ENCODE assay signal across 11 cellular contexts in genomic region chr16:87389245-87389644, GRCh38. TPM values are rescaled to one million over a fixed set of nuclear protein-coding genes. Genes with fewer than 3 reads are reported as not detected.
DNase-seq lines count a peak whose midpoint lies in the region; ATAC-seq, FAIRE-seq and TF ChIP-seq lines count a peak whose summit lies in the region.
"Had no signal": no experiment of that assay in that cellular context is flagged by ENCODE, and none has a peak within 500 bp of the region (broad histone marks: within the 10 kb centered on the region; RNA-seq: fewer than 3 reads in every experiment).

No MANE protein-coding gene starts in this region.

- H4K20me1 ChIP-seq in HepG2 (ENCODE audit: insufficient read depth, low read length), result peaks cover 15% of the 10 kb centered on the region

- POLR2A ChIA-PET in HepG2 (lab: Yijun Ruan, JAX), result interaction anchor here (1.7 to 4.2 kb wide), 6 partner anchors 9 to 147 kb away, joined by 4 to 62 read pairs (median 7); partner anchors contain the start of gene C16orf95

- peaks cover 9% of the 10 kb centered on the region for H3K36me3 Mint-ChIP-seq in activated T-cell treated with anti-CD3 and anti-CD28 coated beads, Interleukin-2, amount 50 U/mL, for 24 hours (ENCODE audit: low read depth)

- H3K4me3 Mint-ChIP-seq in activated T-cell treated with anti-CD3 and anti-CD28 coated beads, Interleukin-2, amount 50 U/mL, for 24 hours, result no peak overlapping the region

- TF ChIP-seq EP300 in HepG2 (IDR thresholded peaks at IDR 0.05; ENCODE audit: low read depth in 2 of 2, low read length in 2 of 2) (no peak), HepG2 (CRISPR knock-in tag; IDR thresholded peaks at IDR 0.05; ENCODE audit: borderline replicate concordance) (no peak)

- H3K27ac ChIP-seq in WERI-Rb-1, result peak overlapping the region; percentile 87
- H3K27ac ChIP-seq in HepG2 (ENCODE audit: extremely low read length, insufficient read depth, low read length), result peak overlapping the region; percentile 66
- peak overlapping the region; percentile 95 to 97 for H3K27ac ChIP-seq in testis

- H3K4me2 ChIP-seq in HepG2 (ENCODE audit: low read depth, low read length), result peak overlapping the region; percentile 62

- no peak for DNase-seq in activated T-cell treated with anti-CD3 and anti-CD28 coated beads, Interleukin-2, amount 50 U/mL, for 24 hours
- DNase-seq in activated T-cell treated with anti-CD3 and anti-CD28 coated beads, Interleukin-2, amount 50 U/mL, for 1 hour, result no peak
- DNase-seq in WERI-Rb-1 (peak; percentile 49), HepG2 (ENCODE audit: low spot score) (peak; percentile 64), testis (no peak), UCSD-AML1 (lab: John Stamatoyannopoulos, UW; ENCODE audit: unreplicated experiment) (no peak), NCI-H1417 (lab: John Stamatoyannopoulos, UW) (no peak)
- DNase-seq: activated T-cell treated with anti-CD3 and anti-CD28 coated beads for 4 hours, foreskin melanocyte, NCI-H774 had no signal

- BruUV-seq in HepG2 (replicated peaks; lab: Mats Ljungman, UMichigan), result no TSS peak

- no peak for ATAC-seq in HepG2
- ATAC-seq in GM19463 (IDR thresholded peaks at IDR 0.05; ENCODE audit: unreplicated experiment), result no peak

- WGBS in HepG2 (ENCODE audit: low lambda C conversion rate), result 30% methylated on average over 5 of the region's 5 CpGs
- 84 to 91% methylated on average over 5 of the region's 5 CpGs for WGBS in testis, 2 donors

- no peaks in the 10 kb centered on the region for H3K27me3 Mint-ChIP-seq in activated T-cell treated with anti-CD3 and anti-CD28 coated beads, Interleukin-2, amount 50 U/mL, for 24 hours

- intact Hi-C loops in HepG2 (cut with micrococcal nuclease; ENCODE audit: unreplicated experiment) (loop anchor here (10.0 kb wide), 2 partner anchors 96 to 466 kb away; no protein-coding TSS in a partner anchor), testis (cut with DNase I; ENCODE audit: low total_unique reads) (no loop called here)

- H3K9me3 ChIP-seq in WERI-Rb-1 (ENCODE audit: severe bottlenecking) (no peaks in the 10 kb centered on the region), HepG2 (ENCODE audit: low read length) (no peaks in the 10 kb centered on the region), testis (no peaks in the 10 kb centered on the region)

- H3K36me3 ChIP-seq in WERI-Rb-1 (no peaks in the 10 kb centered on the region), HepG2 (replicated peaks in 1 of 2; ENCODE audit: control insufficient read depth in 1 of 2, insufficient read depth in 2 of 2, low read length in 2 of 2) (no peaks in the 10 kb centered on the region), testis (ENCODE audit: low read depth, missing control alignments) (no peaks in the 10 kb centered on the region)

- H3K4me1 ChIP-seq in HepG2 (ENCODE audit: insufficient read depth, low read length), result peaks cover 69% of the 10 kb centered on the region
- peaks cover 32% of the 10 kb centered on the region for H3K4me1 ChIP-seq in testis

- H3K27ac Mint-ChIP-seq in activated T-cell treated with anti-CD3 and anti-CD28 coated beads, Interleukin-2, amount 50 U/mL, for 24 hours, result peak overlapping the region; percentile 82

- CTCF ChIA-PET in HepG2 (lab: Yijun Ruan, JAX; ENCODE audit: low intra/inter-chr PET ratio, low total read pairs), result no interaction called here

- in situ Hi-C loops in HepG2 (cut with HindIII; ENCODE audit: extremely low pct_ligation_motif_present, low pct_unique_long_range_greater_than_20kb), result loop anchor here (25.0 kb wide), 1 partner anchor 473 kb away; the partner anchor contains the start of gene SLC7A5

- H3K27me3 ChIP-seq in WERI-Rb-1 (ENCODE audit: insufficient read depth, low read depth, severe bottlenecking), result no peaks in the 10 kb centered on the region
- H3K27me3 ChIP-seq in HepG2 (ENCODE audit: control insufficient read depth in 1 of 2, insufficient read depth in 2 of 2, low read length in 2 of 2), result no peaks in the 10 kb centered on the region; a peak in 1 of 5 replicates
- H3K27me3 ChIP-seq in testis, result no peaks in the 10 kb centered on the region

- H3K4me1 Mint-ChIP-seq in activated T-cell treated with anti-CD3 and anti-CD28 coated beads, Interleukin-2, amount 50 U/mL, for 24 hours (ENCODE audit: low read depth), result peaks cover 59% of the 10 kb centered on the region

- no peak for TF ChIP-seq RAD21 in HepG2 (CRISPR knock-in tag; IDR thresholded peaks at IDR 0.05)

- FAIRE-seq in HepG2 (lab: Jason Lieb, UNC), result no peak

- peaks cover 24% of the 10 kb centered on the region for H3K79me2 ChIP-seq in HepG2 (ENCODE audit: insufficient read depth, low read length)

- no peak for TF ChIP-seq CTCF in WERI-Rb-1 (IDR thresholded peaks at IDR 0.05; ENCODE audit: low read depth, low read length)
- no peak for TF ChIP-seq CTCF in HepG2 (CRISPR knock-in tag; IDR thresholded peaks at IDR 0.05)
- no peak for TF ChIP-seq CTCF in testis (IDR thresholded peaks at IDR 0.05)

- H3K4me3 ChIP-seq in WERI-Rb-1 (ENCODE audit: low read depth, low read length), result peak overlapping the region; percentile 27
- peak overlapping the region in 1 of 3 experiments; percentile 31; a peak in 1 of 6 replicates for H3K4me3 ChIP-seq in HepG2 (replicated peaks in 1 of 3; ENCODE audit: insufficient read depth in 1 of 3, low read depth in 2 of 3, low read length in 3 of 3)
- H3K4me3 ChIP-seq in testis, result no peak overlapping the region

- H3K9me3 Mint-ChIP-seq in activated T-cell treated with anti-CD3 and anti-CD28 coated beads, Interleukin-2, amount 50 U/mL, for 24 hours, result no peaks in the 10 kb centered on the region

- TF ChIP-seq POLR2A in HepG2 (IDR thresholded peaks at IDR 0.05; ENCODE audit: insufficient read depth in 1 of 2, low read depth in 2 of 2, low read length in 2 of 2) (no peak), testis (IDR thresholded peaks at IDR 0.05) (no peak)

- H3K9ac ChIP-seq in HepG2 (ENCODE audit: insufficient read depth, low read depth, low read length), result peak overlapping the region; percentile 47

- no peak overlapping the region for H2AFZ ChIP-seq in HepG2 (ENCODE audit: low read length)

TF ChIP-seq in HepG2, 621 proteins besides CTCF, POLR2A, EP300 and RAD21 (continues in another document):
- TF ChIP-seq RARA (CRISPR knock-in tag; IDR thresholded peaks at IDR 0.05) (peak; percentile 86), ETV5 (CRISPR knock-in tag; IDR thresholded peaks at IDR 0.05; ENCODE audit: borderline replicate concordance) (peak; percentile 78), ZNF143 (CRISPR knock-in tag; IDR thresholded peaks at IDR 0.05) (no peak), HOXA5 (CRISPR knock-in tag; IDR thresholded peaks at IDR 0.05) (peak; percentile 42; the same call in 1 of the 2 replicates)

RNA-seq across cellular contexts. Expression of gene MAP1LC3B, which starts 2.9 kb away (rescaled TPM):
- 15.7 and 30.6 TPM in 2 replicates for total RNA-seq in HepG2 (2016; rRNA removed; fragmentation: Illumina TruSeq; extraction: Trizol)
- 5.5 and 7.0 TPM in 2 replicates for total RNA-seq in HepG2 (2016; cell fraction: cytosol; rRNA removed; fragmentation: Illumina TruSeq; extraction: Trizol; ENCODE audit: low read depth)
- total RNA-seq in HepG2 (2016; cell fraction: insoluble cytoplasmic fraction; rRNA removed; fragmentation: Illumina TruSeq; extraction: Trizol), result 15.9 and 27.1 TPM in 2 replicates
- total RNA-seq in HepG2 (2016; cell fraction: membrane; rRNA removed; fragmentation: Illumina TruSeq; extraction: Trizol), result 24.8 and 26.3 TPM in 2 replicates
- 22.0 and 22.3 TPM in 2 replicates for total RNA-seq in HepG2 (2016; cell fraction: nucleus; rRNA removed; fragmentation: Illumina TruSeq; extraction: Trizol)
- polyA plus RNA-seq in HepG2 (2011; rRNA removed), result 37.4 and 37.9 TPM in 2 replicates
- polyA plus RNA-seq in HepG2 (2011; cell fraction: cytosol; rRNA removed), result 18.1 and 36.3 TPM in 2 replicates
- polyA plus RNA-seq in HepG2 (2011; cell fraction: nucleus; rRNA removed), result 15.1 and 23.4 TPM in 2 replicates
- 68.5 and 98.3 TPM in 2 replicates for polyA plus RNA-seq in HepG2 (2012)
- polyA plus RNA-seq in HepG2 (2016; cell fraction: cytosol; fragmentation: Illumina TruSeq; extraction: Trizol; ENCODE audit: low read depth), result 9.9 and 13.1 TPM in 2 replicates
- polyA plus RNA-seq in HepG2 (2016; cell fraction: insoluble cytoplasmic fraction; fragmentation: Illumina TruSeq; extraction: Trizol; ENCODE audit: low read depth), result 65.5 and 71.9 TPM in 2 replicates
- 26.7 and 27.4 TPM in 2 replicates for polyA plus RNA-seq in HepG2 (2016; cell fraction: membrane; fragmentation: Illumina TruSeq; extraction: Trizol; ENCODE audit: low read depth)
- 42.6 and 45.0 TPM in 2 replicates for polyA plus RNA-seq in HepG2 (2016; cell fraction: nucleus; fragmentation: Illumina TruSeq; extraction: Trizol; ENCODE audit: insufficient read depth, low read depth)
- 13.2 and 15.8 TPM in 2 replicates for polyA minus RNA-seq in HepG2 (2011; rRNA and poly(A)+ RNA removed; ENCODE audit: low replicate concordance)
- polyA minus RNA-seq in HepG2 (2011; cell fraction: cytosol; rRNA and poly(A)+ RNA removed), result 22.2 and 35.4 TPM in 2 replicates
- polyA minus RNA-seq in HepG2 (2011; cell fraction: nucleus; rRNA and poly(A)+ RNA removed), result 23.0 and 32.7 TPM in 2 replicates
- 10 to 100 TPM; 69.1 to 73.1 TPM for total RNA-seq in testis
- polyA plus RNA-seq in testis (ENCODE audit: insufficient read depth, low read depth, low replicate concordance), result 114 TPM

RNA-seq across cellular contexts. Expression of gene FBXO31, which starts 5.7 kb away (rescaled TPM):
- total RNA-seq in HepG2 (2016; rRNA removed; fragmentation: Illumina TruSeq; extraction: Trizol) (81.3 and 92.4 TPM in 2 replicates), testis (100 to 1,000 TPM; 115 to 215 TPM)
- 18.3 and 22.9 TPM in 2 replicates for total RNA-seq in HepG2 (2016; cell fraction: cytosol; rRNA removed; fragmentation: Illumina TruSeq; extraction: Trizol; ENCODE audit: low read depth)
- total RNA-seq in HepG2 (2016; cell fraction: insoluble cytoplasmic fraction; rRNA removed; fragmentation: Illumina TruSeq; extraction: Trizol), result 64.5 and 91.5 TPM in 2 replicates
- 33.7 and 38.0 TPM in 2 replicates for total RNA-seq in HepG2 (2016; cell fraction: membrane; rRNA removed; fragmentation: Illumina TruSeq; extraction: Trizol)
- total RNA-seq in HepG2 (2016; cell fraction: nucleus; rRNA removed; fragmentation: Illumina TruSeq; extraction: Trizol), result 94.4 and 107 TPM in 2 replicates
- polyA plus RNA-seq in HepG2 (2011; rRNA removed) (101 and 118 TPM in 2 replicates), testis (ENCODE audit: insufficient read depth, low read depth, low replicate concordance) (73.9 TPM)
- polyA plus RNA-seq in HepG2 (2011; cell fraction: cytosol; rRNA removed), result 51.6 and 63.1 TPM in 2 replicates
- polyA plus RNA-seq in HepG2 (2011; cell fraction: nucleus; rRNA removed), result 393 and 579 TPM in 2 replicates
- polyA plus RNA-seq in HepG2 (2012), result 75.5 and 101 TPM in 2 replicates
- 6.1 and 6.4 TPM in 2 replicates for polyA plus RNA-seq in HepG2 (2016; cell fraction: cytosol; fragmentation: Illumina TruSeq; extraction: Trizol; ENCODE audit: low read depth)
- polyA plus RNA-seq in HepG2 (2016; cell fraction: insoluble cytoplasmic fraction; fragmentation: Illumina TruSeq; extraction: Trizol; ENCODE audit: low read depth), result 57.9 and 71.3 TPM in 2 replicates
- 18.2 and 18.3 TPM in 2 replicates for polyA plus RNA-seq in HepG2 (2016; cell fraction: membrane; fragmentation: Illumina TruSeq; extraction: Trizol; ENCODE audit: low read depth)
- polyA plus RNA-seq in HepG2 (2016; cell fraction: nucleus; fragmentation: Illumina TruSeq; extraction: Trizol; ENCODE audit: insufficient read depth, low read depth), result 256 and 269 TPM in 2 replicates
- 29.6 and 164 TPM in 2 replicates for polyA minus RNA-seq in HepG2 (2011; rRNA and poly(A)+ RNA removed; ENCODE audit: low replicate concordance)
- polyA minus RNA-seq in HepG2 (2011; cell fraction: cytosol; rRNA and poly(A)+ RNA removed), result 53.4 and 63.9 TPM in 2 replicates
- 202 and 208 TPM in 2 replicates for polyA minus RNA-seq in HepG2 (2011; cell fraction: nucleus; rRNA and poly(A)+ RNA removed)

Comparison
In these comparisons a context has a peak if more than half of its experiments do, and no peak if none do; other contexts are left out.
1. DNase-seq: peak in WERI-Rb-1 (single experiment) and HepG2 (single experiment); none in activated T-cell treated with anti-CD3 and anti-CD28 coated beads, Interleukin-2, amount 50 U/mL, for 24 hours (single experiment), activated T-cell treated with anti-CD3 and anti-CD28 coated beads, Interleukin-2, amount 50 U/mL, for 1 hour (single experiment), testis (single experiment), UCSD-AML1 (single experiment) and NCI-H1417 (0 of 3).
2. Peak in every context shown above with its lines, with median percentiles within 50 percentile points of each other: H3K27ac ChIP-seq.